Comparison of ENCODE assay signal across 35 cellular contexts in the genomic region with DNA sequence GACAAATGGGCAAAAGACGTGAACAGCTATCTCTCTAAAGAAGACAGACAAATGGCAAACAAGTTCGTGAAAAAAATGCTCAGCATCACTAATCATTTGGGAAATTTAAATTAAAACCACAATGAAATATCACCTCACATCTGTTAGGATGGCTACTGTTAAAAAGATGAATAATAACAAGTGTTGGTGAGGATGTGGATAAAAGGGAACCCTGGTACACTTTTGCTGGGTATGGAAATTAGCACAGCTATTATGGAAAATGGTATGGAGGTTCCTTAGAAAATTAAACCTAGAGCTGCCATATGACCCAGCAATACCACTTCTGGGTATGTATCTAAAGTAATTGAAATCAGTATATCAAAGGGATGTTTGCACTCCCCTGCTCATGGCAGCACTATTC. TPM values are rescaled to one million over a fixed set of nuclear protein-coding genes. Genes with fewer than 3 reads are reported as not detected.
"Had no signal": no experiment of that assay in that cellular context is flagged by ENCODE, and none has a peak within 500 bp of the region (broad histone marks: within the 10 kb centered on the region; RNA-seq: fewer than 3 reads in every experiment).

No MANE protein-coding gene starts in this region.

- H3K9me3 ChIP-seq: ovary, right lobe of liver, thyroid gland had no signal

- H3K27ac ChIP-seq: neural progenitor cell, ovary, parathyroid adenoma, psoas muscle, right lobe of liver, skin epidermis, spleen, stomach, thoracic aorta, thyroid gland, tibial nerve, upper lobe of left lung, vagina had no signal

- H3K36me3 Mint-ChIP-seq: neural progenitor cell; stimulated activated effector memory CD8-positive, alpha-beta T cell treated with anti-CD3 and anti-CD28 coated beads, Interleukin-12 subunit alpha, Interleukin-12 subunit beta, amount 100 ng/mL, for 72 hours had no signal

- H3K4me3 ChIP-seq: neural progenitor cell, ovary, psoas muscle, right lobe of liver, skin epidermis, smooth muscle cell, spleen, stomach, thoracic aorta, thyroid gland, tibial nerve, upper lobe of left lung, vagina had no signal

- H3K4me1 ChIP-seq: neural progenitor cell, parathyroid adenoma, psoas muscle, right lobe of liver, spleen, stomach, thyroid gland, tibial nerve, upper lobe of left lung, vagina had no signal

- H3K27ac Mint-ChIP-seq: natural killer cell; nephron; neural progenitor cell; progenitor cell of endocrine pancreas; stimulated activated effector memory CD8-positive, alpha-beta T cell treated with anti-CD3 and anti-CD28 coated beads, Interleukin-12 subunit alpha, Interleukin-12 subunit beta, amount 100 ng/mL, for 72 hours; stimulated activated naive B cell treated with anti-CD40 and anti-IgM and Interleukin-4, amounts not matched to agents 10 μg/mL and 1 μg/mL and 100 μg/mL, for 72 hours; stimulated activated naive CD8-positive, alpha-beta T cell treated with anti-CD3 and anti-CD28 coated beads, Interleukin-15, Interleukin-2, amounts not matched to agents 100 ng/mL and 50 ng/mL, for 24 hours had no signal

- H3K36me3 ChIP-seq: neural progenitor cell, ovary, right lobe of liver, spleen, stomach, thoracic aorta, thyroid gland, tibial nerve, upper lobe of left lung, vagina had no signal

- H3K9ac ChIP-seq: neural progenitor cell, parathyroid adenoma had no signal

- DNase-seq: natural killer cell; occipital lobe; ovary; posterior cingulate gyrus; psoas muscle; right cardiac atrium; right lobe of liver; spleen; stimulated activated CD4-positive, alpha-beta T cell treated with anti-CD3 and anti-CD28 coated beads, Interleukin-12 subunit alpha, Interleukin-12 subunit beta, amount 100 ng/mL, for 4 hours; stimulated activated CD4-positive, alpha-beta T cell treated with anti-CD3 and anti-CD28 coated beads, Interleukin-1b, Interleukin-23, amount 100 ng/mL, for 48 hours; stimulated activated CD4-positive, alpha-beta T cell treated with anti-CD3 and anti-CD28 coated beads, Interleukin-4, amount 100 ng/mL, for 1 hour; stimulated activated naive B cell treated with anti-CD40 and anti-IgM and Interleukin-4, amounts not matched to agents 10 μg/mL and 1 μg/mL and 100 μg/mL, for 72 hours; stimulated activated naive CD4-positive, alpha-beta T cell treated with Interleukin-2 at 50 U/mL for 16 hours; stomach; thyroid gland; trophoblast cell; upper lobe of left lung had no signal

- H2AFZ ChIP-seq: neural progenitor cell, parathyroid adenoma had no signal

- H3K27me3 ChIP-seq: neural progenitor cell, ovary, right lobe of liver, thyroid gland, tibial nerve, upper lobe of left lung, vagina had no signal

- ATAC-seq: natural killer cell; psoas muscle; right cardiac atrium; right lobe of liver; stimulated activated effector memory CD8-positive, alpha-beta T cell treated with anti-CD3 and anti-CD28 coated beads, Interleukin-12 subunit alpha, Interleukin-12 subunit beta, amount 100 ng/mL, for 72 hours; stimulated activated naive B cell treated with anti-CD40 and anti-IgM and Interleukin-4, amounts not matched to agents 10 μg/mL and 1 μg/mL and 100 μg/mL, for 72 hours had no signal

- H3K4me2 ChIP-seq: neural progenitor cell, smooth muscle cell had no signal

- H3K4me1 Mint-ChIP-seq: nephron; neural progenitor cell; stimulated activated effector memory CD8-positive, alpha-beta T cell treated with anti-CD3 and anti-CD28 coated beads, Interleukin-12 subunit alpha, Interleukin-12 subunit beta, amount 100 ng/mL, for 72 hours; stimulated activated naive B cell treated with anti-CD40 and anti-IgM and Interleukin-4, amounts not matched to agents 10 μg/mL and 1 μg/mL and 100 μg/mL, for 72 hours had no signal

- FAIRE-seq: urothelium cell line had no signal

- H3K4me3 Mint-ChIP-seq: natural killer cell; nephron; neural progenitor cell; stimulated activated effector memory CD8-positive, alpha-beta T cell treated with anti-CD3 and anti-CD28 coated beads, Interleukin-12 subunit alpha, Interleukin-12 subunit beta, amount 100 ng/mL, for 72 hours; stimulated activated naive B cell treated with anti-CD40 and anti-IgM and Interleukin-4, amounts not matched to agents 10 μg/mL and 1 μg/mL and 100 μg/mL, for 72 hours; stimulated activated naive CD8-positive, alpha-beta T cell treated with anti-CD3 and anti-CD28 coated beads, Interleukin-15, Interleukin-2, amounts not matched to agents 100 ng/mL and 50 ng/mL, for 24 hours had no signal

- H3K79me2 ChIP-seq: parathyroid adenoma had no signal

RNA-seq across cellular contexts. Expression of a gene that starts 7.1 kb away (rescaled TPM):
- total RNA-seq: occipital lobe, osteoblast, ovary, progenitor cell of endocrine pancreas, renal cortical epithelial cell, right cardiac atrium, right lobe of liver, smooth muscle cell, stomach, subcutaneous adipose tissue, temporal lobe, thoracic aorta, thyroid gland, tibial nerve, upper lobe of left lung, ureter, vagina had no signal
- polyA plus RNA-seq: neural cell, ovary, psoas muscle, right cardiac atrium, smooth muscle cell, stomach had no signal

RNA-seq across cellular contexts. Expression of a gene that starts 42.3 kb away (rescaled TPM):
- total RNA-seq: natural killer cell, occipital lobe, osteoblast, ovary, progenitor cell of endocrine pancreas, psoas muscle, renal cortical epithelial cell, right cardiac atrium, right lobe of liver, spleen, stomach, subcutaneous adipose tissue, temporal lobe, thoracic aorta, thyroid gland, tibial nerve, upper lobe of left lung, ureter, vagina had no signal
- polyA plus RNA-seq: neural cell, psoas muscle, right cardiac atrium, spleen, stomach had no signal

RNA-seq across cellular contexts. Expression of a gene that starts 44.8 kb away (rescaled TPM):
- total RNA-seq: natural killer cell, occipital lobe, osteoblast, ovary, progenitor cell of endocrine pancreas, psoas muscle, renal cortical epithelial cell, right cardiac atrium, right lobe of liver, smooth muscle cell, spleen, stomach, subcutaneous adipose tissue, temporal lobe, thoracic aorta, thyroid gland, tibial nerve, upper lobe of left lung, ureter, vagina had no signal
- polyA plus RNA-seq: neural cell, ovary, psoas muscle, right cardiac atrium, smooth muscle cell, spleen, stomach had no signal
